ENCODE assay signal across 18 cellular contexts in the genomic region with DNA sequence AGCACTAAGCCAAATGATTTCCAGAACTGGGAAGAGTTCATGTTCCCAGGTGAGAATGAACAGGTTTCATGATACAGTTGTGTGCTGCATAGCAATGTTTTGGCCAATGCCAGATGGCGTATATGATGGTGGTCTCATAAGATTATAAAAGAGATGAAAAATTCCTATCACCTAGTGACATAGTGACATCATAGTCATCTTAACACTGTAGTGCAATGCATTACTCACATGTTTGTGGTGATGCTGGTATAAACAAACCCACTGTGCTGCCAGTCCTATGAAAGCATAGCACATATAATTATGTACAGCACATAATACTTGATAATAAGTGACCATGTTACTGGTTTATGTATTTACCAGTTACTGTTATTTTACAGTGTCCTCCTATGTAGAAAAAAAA.
"Had no signal": no experiment of that assay in that cellular context is flagged by ENCODE, and none has a peak within 500 bp of the region (broad histone marks: within the 10 kb centered on the region; RNA-seq: fewer than 3 reads in every experiment).

No MANE protein-coding gene starts in this region.

- H3K36me3 Mint-ChIP-seq: stimulated activated effector memory CD8-positive, alpha-beta T cell treated with anti-CD3 and anti-CD28 coated beads, Interleukin-12 subunit alpha, Interleukin-12 subunit beta, amount 100 ng/mL, for 72 hours; type B pancreatic cell had no signal

- H3K4me3 ChIP-seq: dorsolateral prefrontal cortex, left lung, prostate gland, right atrium auricular region, stomach, thyroid gland had no signal

- H3K9me3 ChIP-seq: left lung, prostate gland, right atrium auricular region, stomach, thyroid gland had no signal

- H3K27ac ChIP-seq: dorsolateral prefrontal cortex, left lung, prostate gland, right atrium auricular region, stomach, thyroid gland had no signal

- H3K4me1 ChIP-seq: left lung, prostate gland, stomach, thyroid gland had no signal

- H3K4me1 Mint-ChIP-seq: naive thymus-derived CD8-positive, alpha-beta T cell; nephron progenitor cell; stimulated activated effector memory CD8-positive, alpha-beta T cell treated with anti-CD3 and anti-CD28 coated beads, Interleukin-12 subunit alpha, Interleukin-12 subunit beta, amount 100 ng/mL, for 72 hours had no signal

- H3K36me3 ChIP-seq: left lung, prostate gland, right atrium auricular region, stomach, thyroid gland had no signal

- H3K27me3 ChIP-seq: dorsolateral prefrontal cortex, left lung, right atrium auricular region, stomach, thyroid gland had no signal

- DNase-seq: dorsolateral prefrontal cortex; effector CD4-positive, alpha-beta T cell; left cardiac atrium; left lung; mesendoderm; midbrain; naive thymus-derived CD8-positive, alpha-beta T cell; nephron progenitor cell; nucleus accumbens; stimulated activated CD4-positive, alpha-beta T cell treated with anti-CD3 and anti-CD28 coated beads, Interleukin-2, amount 100 ng/mL, for 24 hours; stimulated activated CD4-positive, alpha-beta T cell treated with anti-CD3 and anti-CD28 coated beads, Interleukin-4, amount 100 ng/mL, for 24 hours; stimulated activated naive CD4-positive, alpha-beta T cell treated with Interleukin-2 at 50 U/mL for 16 hours; stomach; thyroid gland had no signal

- H3K27ac Mint-ChIP-seq: naive thymus-derived CD8-positive, alpha-beta T cell; nephron progenitor cell; stimulated activated effector memory CD8-positive, alpha-beta T cell treated with anti-CD3 and anti-CD28 coated beads, Interleukin-12 subunit alpha, Interleukin-12 subunit beta, amount 100 ng/mL, for 72 hours; type B pancreatic cell had no signal

- H3K9me3 Mint-ChIP-seq: stimulated activated effector memory CD8-positive, alpha-beta T cell treated with anti-CD3 and anti-CD28 coated beads, Interleukin-12 subunit alpha, Interleukin-12 subunit beta, amount 100 ng/mL, for 72 hours; type B pancreatic cell had no signal

- H3K4me3 Mint-ChIP-seq: naive thymus-derived CD8-positive, alpha-beta T cell; nephron progenitor cell; stimulated activated effector memory CD8-positive, alpha-beta T cell treated with anti-CD3 and anti-CD28 coated beads, Interleukin-12 subunit alpha, Interleukin-12 subunit beta, amount 100 ng/mL, for 72 hours; type B pancreatic cell had no signal
